ENCODE assay signal across 16 cellular contexts in the genomic region with DNA sequence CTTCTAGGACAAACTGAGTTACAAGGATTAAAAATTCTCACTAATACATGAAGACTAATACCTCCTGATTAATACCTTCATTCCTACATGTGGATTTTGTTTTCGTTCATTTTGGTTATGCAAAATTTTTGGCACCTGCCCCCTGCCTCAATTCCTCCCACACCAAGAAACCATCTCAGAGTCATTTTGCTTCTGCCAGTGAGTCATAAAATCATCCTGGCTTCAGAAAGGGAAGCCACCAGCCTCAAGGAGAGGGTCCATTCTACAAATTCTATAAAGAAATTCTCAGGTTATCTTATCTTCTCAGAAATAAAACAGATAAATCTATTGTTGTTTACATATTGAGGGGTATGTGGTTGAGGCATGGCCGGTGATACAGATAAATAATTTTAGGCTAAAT.
"Had no signal": no experiment of that assay in that cellular context is flagged by ENCODE, and none has a peak within 500 bp of the region (broad histone marks: within the 10 kb centered on the region; RNA-seq: fewer than 3 reads in every experiment).

No MANE protein-coding gene starts in this region.

- H3K27ac Mint-ChIP-seq: activated B cell treated with CpG ODN at 0.5 μM for 24 hours; activated T-helper 2 cell treated with anti-CD3 and anti-CD28 coated beads, Interferon-gamma antibody, Interleukin-2, Interleukin-4, amounts not matched to agents 10 μg/mL and 5 μg/mL and 100 μg/mL, durations not matched to agents 14 hours and 24 hours and 36 hours; effector memory CD8-positive, alpha-beta T cell; naive B cell; stimulated activated memory B cell treated with anti-CD40 and anti-IgM and Interleukin-4, amounts not matched to agents 10 μg/mL and 1 μg/mL and 100 μg/mL, for 72 hours; T-helper 17 cell; type B pancreatic cell had no signal

- ATAC-seq: effector memory CD8-positive, alpha-beta T cell; left lung; right cardiac atrium; T-helper 17 cell had no signal

- H3K27me3 Mint-ChIP-seq: activated naive CD4-positive, alpha-beta T cell treated with anti-CD3 and anti-CD28 coated beads, Interleukin-2, amount 10 ng/mL, durations not matched to agents 7 days and 5 days had no signal

- H3K4me3 Mint-ChIP-seq: activated B cell treated with CpG ODN at 0.5 μM for 24 hours; activated naive CD4-positive, alpha-beta T cell treated with anti-CD3 and anti-CD28 coated beads, Interleukin-2, amount 10 ng/mL, durations not matched to agents 7 days and 5 days; effector memory CD8-positive, alpha-beta T cell; naive B cell; stimulated activated memory B cell treated with anti-CD40 and anti-IgM and Interleukin-4, amounts not matched to agents 10 μg/mL and 1 μg/mL and 100 μg/mL, for 72 hours; T-helper 17 cell; type B pancreatic cell had no signal

- DNase-seq: activated B cell treated with CpG ODN at 0.5 μM for 24 hours; activated CD8-positive, alpha-beta memory T cell treated with anti-CD3 and anti-CD28 coated beads, Interleukin-2, amount 50 U/mL, for 4 hours; activated naive CD4-positive, alpha-beta T cell treated with anti-CD3 and anti-CD28 coated beads, Interleukin-2, amount 10 ng/mL, durations not matched to agents 7 days and 5 days; central memory CD4-positive, alpha-beta T cell; effector memory CD8-positive, alpha-beta T cell; glutamatergic neuron; kidney glomerular epithelial cell; left lung; naive B cell; nucleus accumbens; right cardiac atrium; SW 1271; T-helper 17 cell had no signal

- H3K4me1 Mint-ChIP-seq: activated B cell treated with CpG ODN at 0.5 μM for 24 hours, naive B cell had no signal

- H3K36me3 Mint-ChIP-seq: naive B cell; stimulated activated memory B cell treated with anti-CD40 and anti-IgM and Interleukin-4, amounts not matched to agents 10 μg/mL and 1 μg/mL and 100 μg/mL, for 72 hours had no signal

- H3K9me3 Mint-ChIP-seq: activated B cell treated with CpG ODN at 0.5 μM for 24 hours; activated naive CD4-positive, alpha-beta T cell treated with anti-CD3 and anti-CD28 coated beads, Interleukin-2, amount 10 ng/mL, durations not matched to agents 7 days and 5 days; activated T-helper 2 cell treated with anti-CD3 and anti-CD28 coated beads, Interferon-gamma antibody, Interleukin-2, Interleukin-4, amounts not matched to agents 10 μg/mL and 5 μg/mL and 100 μg/mL, durations not matched to agents 14 hours and 24 hours and 36 hours; effector memory CD8-positive, alpha-beta T cell; naive B cell; stimulated activated memory B cell treated with anti-CD40 and anti-IgM and Interleukin-4, amounts not matched to agents 10 μg/mL and 1 μg/mL and 100 μg/mL, for 72 hours; type B pancreatic cell had no signal
